ENCODE assay signal across 13 cellular contexts in the genomic region with DNA sequence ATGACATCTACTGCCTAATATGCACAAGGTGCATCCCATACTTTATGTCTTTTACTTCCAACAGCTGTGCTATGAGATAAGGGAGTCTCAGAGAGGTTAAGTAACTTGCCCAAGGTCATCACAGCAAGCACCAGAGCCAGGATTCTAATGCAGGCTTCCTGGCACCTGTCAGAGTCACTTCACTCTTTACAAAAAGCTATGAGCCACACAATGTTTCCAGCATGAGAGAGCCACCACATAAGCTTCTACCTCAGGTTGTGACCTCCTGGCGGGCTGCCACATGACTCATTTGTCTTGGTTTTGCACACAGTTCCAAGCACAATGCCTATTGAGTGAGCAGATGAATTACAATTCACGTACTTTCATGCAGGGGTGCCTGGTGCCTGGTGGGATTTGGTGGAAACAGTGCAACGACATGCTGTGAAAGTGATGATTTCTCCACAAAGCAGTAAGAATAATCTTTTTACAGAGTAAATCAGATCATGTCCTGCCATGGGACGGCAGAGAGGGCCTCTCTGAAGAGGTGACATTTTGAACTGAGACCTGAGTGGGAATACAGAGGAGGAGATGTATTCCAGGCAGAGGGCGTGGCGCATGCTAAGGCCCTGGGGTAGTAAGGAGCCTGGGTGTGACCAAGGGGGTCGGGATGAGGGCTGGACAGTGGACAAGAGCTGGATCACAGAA. TPM values are rescaled to one million over a fixed set of nuclear protein-coding genes. Genes with fewer than 3 reads are reported as not detected.
DNase-seq lines count a peak whose midpoint lies in the region; ATAC-seq and TF ChIP-seq lines count a peak whose summit lies in the region.
"Had no signal": no experiment of that assay in that cellular context is flagged by ENCODE, and none has a peak within 500 bp of the region (broad histone marks: within the 10 kb centered on the region; RNA-seq: fewer than 3 reads in every experiment).

No MANE protein-coding gene starts in this region.

- intact Hi-C loops in left cardiac atrium (cut with DNase I) = no loop called here
- intact Hi-C loops in Right ventricle myocardium superior (cut with DNase I) = no loop called here
- intact Hi-C loops in testis (cut with DNase I; ENCODE audit: low total_unique reads) = no loop called here
- intact Hi-C loops in vagina (cut with DNase I) = no loop called here

- WGBS in testis, 2 donors = 81% methylated on average over 7 of the region's 7 CpGs

- peak in 1 of 2 donors; percentile 35 for ATAC-seq in left cardiac atrium
- no peak for ATAC-seq in Right ventricle myocardium superior (ENCODE audit: poor library complexity)
- ATAC-seq: lower lobe of right lung had no signal

- H3K27me3 ChIP-seq in SJCRH30 (no peaks in the 10 kb centered on the region), testis (no peaks in the 10 kb centered on the region), vagina (no peaks in the 10 kb centered on the region)

- TF ChIP-seq CTCF in fibroblast of pulmonary artery (IDR thresholded peaks at IDR 0.05; ENCODE audit: low read length, missing control alignments) = no peak
- no peak for TF ChIP-seq CTCF in testis (IDR thresholded peaks at IDR 0.05)
- no peak for TF ChIP-seq CTCF in vagina (IDR thresholded peaks at IDR 0.05)

- H3K4me3 ChIP-seq in SJCRH30 (no peak overlapping the region), fibroblast of pulmonary artery (replicated peaks; ENCODE audit: low read depth, low read length) (no peak overlapping the region), testis (no peak overlapping the region), vagina (no peak overlapping the region)
- H3K4me3 ChIP-seq: lower lobe of right lung, sigmoid colon, thoracic aorta had no signal

- no peaks in the 10 kb centered on the region for H3K9me3 ChIP-seq in SJCRH30 (replicated peaks)
- H3K9me3 ChIP-seq in testis = no peaks in the 10 kb centered on the region
- H3K9me3 ChIP-seq in vagina = no peaks in the 10 kb centered on the region
- H3K9me3 ChIP-seq: lower lobe of right lung, sigmoid colon, thoracic aorta had no signal

- H3K4me1 ChIP-seq in SJCRH30 = peaks cover 2% of the 10 kb centered on the region; the same call in 1 of the 2 replicates
- no peaks in the 10 kb centered on the region for H3K4me1 ChIP-seq in testis
- H3K4me1 ChIP-seq in vagina = no peaks in the 10 kb centered on the region
- H3K4me1 ChIP-seq: lower lobe of right lung, sigmoid colon had no signal

- no peaks in the 10 kb centered on the region for H3K36me3 ChIP-seq in SJCRH30
- H3K36me3 ChIP-seq in testis (ENCODE audit: low read depth, missing control alignments) = no peaks in the 10 kb centered on the region
- H3K36me3 ChIP-seq in vagina = no peaks in the 10 kb centered on the region
- H3K36me3 ChIP-seq: lower lobe of right lung, sigmoid colon, thoracic aorta had no signal

- TF ChIP-seq POLR2A in testis (IDR thresholded peaks at IDR 0.05) (no peak), vagina (IDR thresholded peaks at IDR 0.05) (no peak)

- H3K27ac ChIP-seq in SJCRH30 = no peak overlapping the region
- H3K27ac ChIP-seq in testis = no peak overlapping the region
- no peak overlapping the region for H3K27ac ChIP-seq in vagina
- H3K27ac ChIP-seq: KMS-11, lower lobe of right lung, sigmoid colon, thoracic aorta had no signal

- DNase-seq in left cardiac atrium = peak; percentile 28
- no peak for DNase-seq in Right ventricle myocardium superior
- DNase-seq in SJCRH30 = peak; percentile 79 to 81
- DNase-seq in fibroblast of pulmonary artery (ENCODE audit: low read depth) = peak; percentile 13
- peak; percentile 27 for DNase-seq in testis
- DNase-seq in dedifferentiated amniotic fluid mesenchymal stem cell (ENCODE audit: extremely low spot score) = no peak
- no peak for DNase-seq in vagina (ENCODE audit: extremely low spot score in 2 of 2)
- DNase-seq in hepatic stellate cell (ENCODE audit: low spot score) = no peak
- DNase-seq: lower lobe of right lung, sigmoid colon had no signal

RNA-seq across cellular contexts. Expression of a gene that starts 53.2 kb away (rescaled TPM):
- not detected for total RNA-seq in left cardiac atrium
- not detected for total RNA-seq in Right ventricle myocardium superior
- 0.02 TPM in 1 of 2 replicates, not detected in the other for total RNA-seq in SJCRH30 (2014; rRNA removed; shearing (Covaris generic))
- total RNA-seq in testis = under 1 TPM in 1 of 2 donors, not detected in 1; 0.06 TPM
- 0.32 TPM for polyA plus RNA-seq in testis (ENCODE audit: insufficient read depth, low read depth, low replicate concordance)
- not detected for total RNA-seq in vagina
- total RNA-seq: lower lobe of right lung, sigmoid colon, thoracic aorta had no signal
- polyA plus RNA-seq: esophagus, sigmoid colon had no signal

Comparison
In these comparisons a context has a peak if more than half of its experiments do, and no peak if none do; other contexts are left out.
1. DNase-seq: peak in left cardiac atrium (single experiment), SJCRH30 (2 of 2), fibroblast of pulmonary artery (single experiment) and testis (single experiment); none in Right ventricle myocardium superior (single experiment), dedifferentiated amniotic fluid mesenchymal stem cell (single experiment), vagina (0 of 2) and hepatic stellate cell (single experiment).